ENCODE assay signal across 10 cellular contexts in genomic region chr11:45333506-45333971, GRCh38. TPM values are rescaled to one million over a fixed set of nuclear protein-coding genes. Genes with fewer than 3 reads are reported as not detected.
DNase-seq lines count a peak whose midpoint lies in the region; ATAC-seq and TF ChIP-seq lines count a peak whose summit lies in the region.
"Had no signal": no experiment of that assay in that cellular context is flagged by ENCODE, and none has a peak within 500 bp of the region (broad histone marks: within the 10 kb centered on the region; RNA-seq: fewer than 3 reads in every experiment).

No MANE protein-coding gene starts in this region.

- intact Hi-C loops in left ventricle myocardium superior (cut with micrococcal nuclease) = loop anchor here (5.0 kb wide), 1 partner anchor 221 kb away; no protein-coding TSS in a partner anchor

- H3K9me2 ChIP-seq in SU-DHL-6 (replicated peaks; ENCODE audit: insufficient read depth, low read length) = no peaks in the 10 kb centered on the region

- peaks cover 0 to 20% (median 10%) of the 10 kb centered on the region in 4 donors for H3K4me1 ChIP-seq in upper lobe of left lung

- peak overlapping the region; percentile 32 for H2AFZ ChIP-seq in SU-DHL-6 (ENCODE audit: low read depth, low read length, severe bottlenecking)

- no peak overlapping the region for H3K9ac ChIP-seq in SU-DHL-6 (ENCODE audit: low read length)
- H3K9ac ChIP-seq: BLaER1 treated with 17β-estradiol and CSF1 and Interleukin-3, amounts not matched to agents 10 nM and 100 nM; KMS-11 had no signal

- TF ChIP-seq CTCF in SU-DHL-6 (IDR thresholded peaks at IDR 0.05; ENCODE audit: insufficient read depth, low read length, poor library complexity, severe bottlenecking) (no peak), upper lobe of left lung (IDR thresholded peaks at IDR 0.05) (no peak)

- no peak overlapping the region for H3K27ac ChIP-seq in SU-DHL-6 (ENCODE audit: low read depth, low read length)
- H3K27ac ChIP-seq in upper lobe of left lung = peak overlapping the region; percentile 51 to 84 (median 66)
- H3K27ac ChIP-seq: BLaER1 treated with 17β-estradiol and CSF1 and Interleukin-3, amounts not matched to agents 10 nM and 100 nM; KMS-11 had no signal

- peak; percentile 61 for DNase-seq in NCI-H2227 (lab: John Stamatoyannopoulos, UW; ENCODE audit: unreplicated experiment)
- DNase-seq in NCI-H2227 treated with DMSO at 0.1 percent for 48 hours (lab: John Stamatoyannopoulos, UW) = no peak
- DNase-seq in left ventricle myocardium superior = peak; percentile 65
- no peak for DNase-seq in upper lobe of left lung
- no peak for DNase-seq in kidney glomerular epithelial cell (lab: John Stamatoyannopoulos, UW)
- DNase-seq in islet precursor cell = no peak

- H3K27me3 ChIP-seq in SU-DHL-6 (ENCODE audit: low read length) (no peaks in the 10 kb centered on the region), upper lobe of left lung (no peaks in the 10 kb centered on the region)
- H3K27me3 ChIP-seq: BLaER1 treated with 17β-estradiol and CSF1 and Interleukin-3, amounts not matched to agents 10 nM and 100 nM had no signal

- no peaks in the 10 kb centered on the region for H4K20me1 ChIP-seq in SU-DHL-6 (ENCODE audit: low read depth, low read length)

- no peaks in the 10 kb centered on the region for H3F3A ChIP-seq in SU-DHL-6 (ENCODE audit: insufficient read depth)

- WGBS in upper lobe of left lung, 2 donors = 32 to 35% methylated on average over 8 of the region's 8 CpGs

- H3K79me2 ChIP-seq in SU-DHL-6 (ENCODE audit: insufficient read depth, low read length) = no peaks in the 10 kb centered on the region

- peak overlapping the region; percentile 28 for H3K4me3 ChIP-seq in SU-DHL-6 (ENCODE audit: insufficient read depth, low read length, poor library complexity, severe bottlenecking)
- peak overlapping the region in 2 of 4 donors; percentile 30 to 33 for H3K4me3 ChIP-seq in upper lobe of left lung
- H3K4me3 ChIP-seq: BLaER1 treated with 17β-estradiol and CSF1 and Interleukin-3, amounts not matched to agents 10 nM and 100 nM had no signal

- TF ChIP-seq EP300 in upper lobe of left lung (IDR thresholded peaks at IDR 0.05) = no peak

- no peaks in the 10 kb centered on the region for H3K9me3 ChIP-seq in SU-DHL-6 (ENCODE audit: insufficient read depth, low read length)
- no peaks in the 10 kb centered on the region for H3K9me3 ChIP-seq in upper lobe of left lung
- H3K9me3 ChIP-seq: BLaER1 treated with 17β-estradiol and CSF1 and Interleukin-3, amounts not matched to agents 10 nM and 100 nM had no signal

- ATAC-seq in left ventricle myocardium superior (peak; percentile 74), upper lobe of left lung (ENCODE audit: low FRiP score in 2 of 2) (peak in 1 of 2 donors; percentile 46), HG03442 (IDR thresholded peaks at IDR 0.05; ENCODE audit: unreplicated experiment) (no peak)

- no peak for TF ChIP-seq POLR2A in upper lobe of left lung (IDR thresholded peaks at IDR 0.05)

- H3K36me3 ChIP-seq in SU-DHL-6 (ENCODE audit: low read length) = no peaks in the 10 kb centered on the region
- H3K36me3 ChIP-seq in upper lobe of left lung = no peaks in the 10 kb centered on the region
- H3K36me3 ChIP-seq: BLaER1 treated with 17β-estradiol and CSF1 and Interleukin-3, amounts not matched to agents 10 nM and 100 nM had no signal

- H3K4me2 ChIP-seq in SU-DHL-6 (ENCODE audit: low read depth, low read length, poor library complexity, severe bottlenecking) = peak overlapping the region; percentile 40
- H3K4me2 ChIP-seq: BLaER1 treated with 17β-estradiol and CSF1 and Interleukin-3, amounts not matched to agents 10 nM and 100 nM; KMS-11 had no signal

RNA-seq across cellular contexts. Expression of gene SYT13, which starts 47.4 kb away (rescaled TPM):
- total RNA-seq in left ventricle myocardium superior (6.9 TPM), upper lobe of left lung (under 1 TPM in 3 of 6 donors, not detected in 3; 0.11 to 0.78 (median 0.30) TPM)

Comparison
In these comparisons a context has a peak if more than half of its experiments do, and no peak if none do; other contexts are left out.
1. DNase-seq: peak in NCI-H2227 (single experiment) and left ventricle myocardium superior (single experiment); none in NCI-H2227 treated with DMSO at 0.1 percent for 48 hours (single experiment), upper lobe of left lung (0 of 2), kidney glomerular epithelial cell (single experiment) and islet precursor cell (single experiment).